ENCODE assay signal across 8 cellular contexts in genomic region chrX:102712967-102713677, GRCh38. TPM values are rescaled to one million over a fixed set of nuclear protein-coding genes. Genes with fewer than 3 reads are reported as not detected.
A peak's percentile ranks its signal among the peaks of the same experiment; 100 is the strongest.
DNase-seq lines count a peak whose midpoint lies in the region; ATAC-seq and TF ChIP-seq lines count a peak whose summit lies in the region.

No MANE protein-coding gene starts in this region.

- H3K27ac Mint-ChIP-seq in activated T-cell treated with anti-CD3 and anti-CD28 coated beads, Interleukin-2, amount 50 U/mL, for 24 hours, result no peak overlapping the region
- peak overlapping the region; percentile 91 for H3K27ac Mint-ChIP-seq in glutamatergic neuron (ENCODE audit: unreplicated experiment)
- H3K27ac Mint-ChIP-seq in neural crest cell (ENCODE audit: unreplicated experiment), result peak overlapping the region; percentile 93

- peak overlapping the region; percentile 77 for H3K4me3 Mint-ChIP-seq in activated T-cell treated with anti-CD3 and anti-CD28 coated beads, Interleukin-2, amount 50 U/mL, for 24 hours
- peak overlapping the region; percentile 90 for H3K4me3 Mint-ChIP-seq in glutamatergic neuron (ENCODE audit: unreplicated experiment)
- peak overlapping the region; percentile 97 for H3K4me3 Mint-ChIP-seq in neural crest cell

- peak; percentile 34 for DNase-seq in activated T-cell treated with anti-CD3 and anti-CD28 coated beads, Interleukin-2, amount 50 U/mL, for 24 hours
- no peak for DNase-seq in activated T-cell treated with anti-CD3 and anti-CD28 coated beads for 4 hours
- DNase-seq in NCI-H2171 treated with DMSO at 0.1 percent for 48 hours (lab: John Stamatoyannopoulos, UW), result peak; percentile 58
- peak; percentile 59 for DNase-seq in amniotic epithelial cell (ENCODE audit: low read depth)
- DNase-seq in glutamatergic neuron, result peak; percentile 39
- peak; percentile 18 for DNase-seq in neural crest cell (ENCODE audit: low read depth, low spot score)

- H3K27me3 Mint-ChIP-seq in activated T-cell treated with anti-CD3 and anti-CD28 coated beads, Interleukin-2, amount 50 U/mL, for 24 hours, result peaks cover 47% of the 10 kb centered on the region
- H3K27me3 Mint-ChIP-seq in glutamatergic neuron (ENCODE audit: unreplicated experiment) (no peaks in the 10 kb centered on the region), neural crest cell (ENCODE audit: low read depth) (no peaks in the 10 kb centered on the region)

- no peaks in the 10 kb centered on the region for H3K36me3 Mint-ChIP-seq in activated T-cell treated with anti-CD3 and anti-CD28 coated beads, Interleukin-2, amount 50 U/mL, for 24 hours (ENCODE audit: low read depth)
- H3K36me3 Mint-ChIP-seq in glutamatergic neuron (ENCODE audit: unreplicated experiment) (no peaks in the 10 kb centered on the region), neural crest cell (ENCODE audit: low read depth) (peaks cover 6% of the 10 kb centered on the region)

- ATAC-seq in GM18909 (IDR thresholded peaks at IDR 0.05; ENCODE audit: poor library complexity, unreplicated experiment) (no peak), GM19467 (IDR thresholded peaks at IDR 0.05; ENCODE audit: unreplicated experiment) (no peak)

- TF ChIP-seq CTCF in glutamatergic neuron (IDR thresholded peaks at IDR 0.05; ENCODE audit: partially characterized antibody, unreplicated experiment) (peak; percentile 68), neural crest cell (conservative IDR thresholded peaks at IDR 0.05) (peak; percentile 69)

- no peaks in the 10 kb centered on the region for H3K9me3 Mint-ChIP-seq in activated T-cell treated with anti-CD3 and anti-CD28 coated beads, Interleukin-2, amount 50 U/mL, for 24 hours
- H3K9me3 Mint-ChIP-seq in glutamatergic neuron (ENCODE audit: unreplicated experiment) (peaks cover 5% of the 10 kb centered on the region), neural crest cell (peaks cover 3% of the 10 kb centered on the region)

- peaks cover 18% of the 10 kb centered on the region for H3K4me1 Mint-ChIP-seq in activated T-cell treated with anti-CD3 and anti-CD28 coated beads, Interleukin-2, amount 50 U/mL, for 24 hours (ENCODE audit: low read depth)
- H3K4me1 Mint-ChIP-seq in glutamatergic neuron (ENCODE audit: low read depth, unreplicated experiment) (no peaks in the 10 kb centered on the region), neural crest cell (peaks cover 6% of the 10 kb centered on the region)

RNA-seq across cellular contexts. Expression of gene GPRASP2, which starts 0.9 kb away (rescaled TPM):
- total RNA-seq in glutamatergic neuron (ENCODE audit: unreplicated experiment) (24.6 TPM), neural crest cell (20.3 and 20.9 TPM in 2 replicates)

RNA-seq across cellular contexts. Expression of gene GPRASP3, which starts 7.4 kb away (rescaled TPM):
- total RNA-seq in glutamatergic neuron (ENCODE audit: unreplicated experiment) (19.4 TPM), neural crest cell (17.1 and 21.4 TPM in 2 replicates)
